In genomic region chr6:14349507-14349906, GRCh38 we compare ENCODE assay signal across 28 cellular contexts.
A peak's percentile ranks its signal among the peaks of the same experiment; 100 is the strongest.
DNase-seq lines count a peak whose midpoint lies in the region; ATAC-seq, FAIRE-seq and TF ChIP-seq lines count a peak whose summit lies in the region.
"Had no signal": no experiment of that assay in that cellular context is flagged by ENCODE, and none has a peak within 500 bp of the region (broad histone marks: within the 10 kb centered on the region; RNA-seq: fewer than 3 reads in every experiment).

No MANE protein-coding gene starts in this region.

- H3K4me1 ChIP-seq in DND-41 (ENCODE audit: insufficient read depth, low read length), result peaks cover 44% of the 10 kb centered on the region
- H3K4me1 ChIP-seq in Loucy (ENCODE audit: insufficient read depth, low read length, poor library complexity, severe bottlenecking), result peaks cover 62% of the 10 kb centered on the region
- peaks cover 0 to 3% (median 0%) of the 10 kb centered on the region in 4 donors for H3K4me1 ChIP-seq in right lobe of liver
- H3K4me1 ChIP-seq: A549 had no signal

- TF ChIP-seq CTCF in DND-41 (IDR thresholded peaks at IDR 0.05; ENCODE audit: borderline replicate concordance, extremely low read depth, low read length, poor library complexity, severe bottlenecking) (no peak), Loucy (conservative IDR thresholded peaks at IDR 0.05; ENCODE audit: low read length) (no peak), bronchial epithelial cell (IDR thresholded peaks at IDR 0.05; ENCODE audit: insufficient read depth, low read length, severe bottlenecking) (no peak), right lobe of liver (IDR thresholded peaks at IDR 0.05) (no peak), lower leg skin (IDR thresholded peaks at IDR 0.05) (no peak)

- intact Hi-C loops in right lobe of liver (cut with DNase I) (no loop called here), lower leg skin (cut with DNase I; ENCODE audit: low total_unique reads) (no loop called here)

- H3K27me3 ChIP-seq in DND-41 (ENCODE audit: insufficient read depth, low read length, poor library complexity) (no peaks in the 10 kb centered on the region), Loucy (ENCODE audit: insufficient read depth, low read length, poor library complexity, severe bottlenecking) (no peaks in the 10 kb centered on the region), bronchial epithelial cell (ENCODE audit: control insufficient read depth, insufficient read depth, low read length) (peaks cover 2% of the 10 kb centered on the region), right lobe of liver (no peaks in the 10 kb centered on the region)

- H3F3A ChIP-seq in Loucy (ENCODE audit: low read depth), result no peaks in the 10 kb centered on the region

- H3K79me2 ChIP-seq in DND-41 (ENCODE audit: insufficient read depth, low read length), result no peaks in the 10 kb centered on the region
- no peaks in the 10 kb centered on the region for H3K79me2 ChIP-seq in Loucy (ENCODE audit: insufficient read depth, low read length)

- ATAC-seq in DND-41 (ENCODE audit: insufficient read depth, low read depth), result no peak
- ATAC-seq in right lobe of liver, result peak; percentile 66 to 97 (median 83)
- ATAC-seq in HG03521 (IDR thresholded peaks at IDR 0.05; ENCODE audit: unreplicated experiment), result no peak
- ATAC-seq: A549, Panc1 had no signal

- no peak overlapping the region for H3K4me2 ChIP-seq in DND-41 (ENCODE audit: insufficient read depth, low read length)
- peak overlapping the region; percentile 29 for H3K4me2 ChIP-seq in Loucy (ENCODE audit: low read depth, low read length, poor library complexity, severe bottlenecking)
- H3K4me2 ChIP-seq: A549, SK-N-SH had no signal

- H4K20me1 ChIP-seq in DND-41 (ENCODE audit: insufficient read depth, low read length) (no peaks in the 10 kb centered on the region), Loucy (ENCODE audit: insufficient read depth, low read length, poor library complexity, severe bottlenecking) (no peaks in the 10 kb centered on the region)

- H2AFZ ChIP-seq in DND-41 (ENCODE audit: low read depth, low read length) (peak overlapping the region; percentile 57; the same call in 1 of the 2 replicates), Loucy (ENCODE audit: low read length) (peak overlapping the region; percentile 65)

- H3K27ac ChIP-seq in DND-41 (ENCODE audit: low read length) (peak overlapping the region; percentile 63), right lobe of liver (no peak overlapping the region)
- H3K27ac ChIP-seq: A549, RWPE1 had no signal

- H3K4me3 ChIP-seq in DND-41 (ENCODE audit: low read depth in 1 of 2, low read length in 2 of 2), result no peak overlapping the region
- H3K4me3 ChIP-seq in Loucy (ENCODE audit: low read length, poor library complexity, severe bottlenecking), result no peak overlapping the region
- no peak overlapping the region for H3K4me3 ChIP-seq in bronchial epithelial cell (ENCODE audit: low read depth, low read length)
- no peak overlapping the region for H3K4me3 ChIP-seq in right lobe of liver
- H3K4me3 ChIP-seq in lower leg skin (ENCODE audit: low read depth, poor library complexity, severe bottlenecking), result no peak overlapping the region
- H3K4me3 ChIP-seq: A549 had no signal

- 32% methylated on average over 2 of the region's 2 CpGs for WGBS in right lobe of liver (ENCODE audit: insufficient coverage, low coverage, low lambda C conversion rate, missing lambda C conversion rate)
- 67 to 73% methylated on average over 2 of the region's 2 CpGs for whole genome bisulfite sequencing in lower leg skin, 2 donors

- TF ChIP-seq POLR2A in right lobe of liver (IDR thresholded peaks at IDR 0.05) (no peak), lower leg skin (IDR thresholded peaks at IDR 0.05) (no peak)

- H3K9me2 ChIP-seq in Loucy (replicated peaks; ENCODE audit: low read depth, low read length), result no peaks in the 10 kb centered on the region
- H3K9me2 ChIP-seq: SK-N-SH had no signal

- H3K9ac ChIP-seq in DND-41 (ENCODE audit: low read depth, low read length) (no peak overlapping the region), Loucy (ENCODE audit: low read depth, low read length, poor library complexity, severe bottlenecking) (peak overlapping the region; percentile 53)
- H3K9ac ChIP-seq: SK-N-SH had no signal

- no peak for FAIRE-seq in bronchial epithelial cell (lab: Jason Lieb, UNC)
- FAIRE-seq: A549, GM18507 had no signal

- no peaks in the 10 kb centered on the region for H3K9me3 ChIP-seq in DND-41 (ENCODE audit: insufficient read depth, low read length, severe bottlenecking)
- H3K9me3 ChIP-seq in Loucy (ENCODE audit: insufficient read depth, low read depth, low read length), result peaks cover 4% of the 10 kb centered on the region; the same call in 1 of the 2 replicates
- no peaks in the 10 kb centered on the region for H3K9me3 ChIP-seq in right lobe of liver
- H3K9me3 ChIP-seq: SK-N-SH had no signal

- DNase-seq in DND-41 (no peak), bronchial epithelial cell (ENCODE audit: low read depth) (peak; percentile 59), right lobe of liver (no peak), lower leg skin (ENCODE audit: low spot score in 2 of 2) (no peak), NCI-H2081 treated with DMSO at 0.1 percent for 48 hours (lab: John Stamatoyannopoulos, UW) (no peak), NCI-H524 treated with DMSO at 0.1 percent for 48 hours (lab: John Stamatoyannopoulos, UW) (no peak)
- DNase-seq: AML-193; CD4-positive, alpha-beta memory T cell; COR-L47; H7; KBM-7; MM.1S; NCI-H1048; NCI-H1417; NCI-H1694; NCI-H2081; NCI-H2171 treated with DMSO at 0.1 percent for 48 hours; NCI-H524; NCI-H774; SHP77; SK-N-SH; SW 1271 had no signal

- H3K36me3 ChIP-seq in DND-41 (ENCODE audit: insufficient read depth, low read length) (no peaks in the 10 kb centered on the region), Loucy (ENCODE audit: insufficient read depth, low read length) (no peaks in the 10 kb centered on the region), bronchial epithelial cell (ENCODE audit: control insufficient read depth, insufficient read depth, low read length) (no peaks in the 10 kb centered on the region), right lobe of liver (no peaks in the 10 kb centered on the region)

Comparison
In these comparisons a context has a peak if more than half of its experiments do, and no peak if none do; other contexts are left out.
1. ATAC-seq: peak in right lobe of liver (4 of 4); none in DND-41 (single experiment) and HG03521 (single experiment).